8 cellular contexts compared by ENCODE assay signal in genomic region chr20:62182469-62183425, GRCh38. TPM values are rescaled to one million over a fixed set of nuclear protein-coding genes. Genes with fewer than 3 reads are reported as not detected.
DNase-seq lines count a peak whose midpoint lies in the region; ATAC-seq, FAIRE-seq and TF ChIP-seq lines count a peak whose summit lies in the region.

TSS of gene MTG2 (plus strand) at chr20:62183028. CDS start at chr20:62193421, 10,393 bp downstream.

- peak; percentile 100 for DNase-seq in GM12892 (ENCODE audit: insufficient read length)
- peak; percentile 44 for DNase-seq in NCI-H1436 treated with DMSO at 0.1 percent for 48 hours (lab: John Stamatoyannopoulos, UW)
- DNase-seq in T follicular helper cell (ENCODE audit: low read depth) = peak; percentile 92
- DNase-seq in adipocyte (ENCODE audit: low read depth) = peak; percentile 99
- DNase-seq in cardiac septum (ENCODE audit: low spot score) = peak; percentile 98
- DNase-seq in trophoblast cell = peak; percentile 98 to 99
- DNase-seq in tibial nerve (ENCODE audit: low spot score in 2 of 2) = peak; percentile 81 to 85

- TF ChIP-seq POLR2A in GM12892 (IDR thresholded peaks at IDR 0.05; ENCODE audit: low read depth, low read length) = peak; percentile 99
- peak; percentile 46 to 79 for TF ChIP-seq POLR2A in tibial nerve (IDR thresholded peaks at IDR 0.05)

- peak; percentile 96 for TF ChIP-seq EP300 in tibial nerve (IDR thresholded peaks at IDR 0.05)

- peak within 1 kb of the TSS; percentile 94 for H4K8ac ChIP-seq in trophoblast cell (ENCODE audit: low read depth, low read length)

- H2BK120ac ChIP-seq in trophoblast cell (ENCODE audit: insufficient read depth, low read length, poor library complexity) = peak within 1 kb of the TSS; percentile 53

- peak within 1 kb of the TSS; percentile 88 for H4K91ac ChIP-seq in trophoblast cell (ENCODE audit: low read depth, low read length)

- FAIRE-seq in GM12892 (lab: Jason Lieb, UNC) = peak; percentile 86

- no peak within 1 kb of the TSS for H3K23ac ChIP-seq in trophoblast cell (ENCODE audit: low read length)

- peak within 1 kb of the TSS; percentile 94 for H3K4me2 ChIP-seq in trophoblast cell (ENCODE audit: low read length)

- peak within 1 kb of the TSS; percentile 75 for H4K12ac ChIP-seq in trophoblast cell (ENCODE audit: low read depth, low read length)

- H3K36me3 ChIP-seq in adipocyte (ENCODE audit: control insufficient read depth, insufficient read depth, low read length, severe bottlenecking) = peaks cover 7% of the 10 kb centered on the region
- peaks cover 11 to 14% of the 10 kb centered on the region in 2 experiments for H3K36me3 ChIP-seq in trophoblast cell (ENCODE audit: control insufficient read depth in 1 of 2, insufficient read depth in 2 of 2, low read length in 2 of 2)
- H3K36me3 ChIP-seq in tibial nerve = peaks cover 0 to 17% (median 0%) of the 10 kb centered on the region in 3 donors

- no CpG with 5 or more reads among the region's 96 CpGs for WGBS in trophoblast cell (ENCODE audit: extremely low coverage, insufficient coverage, insufficient read length)
- WGBS in tibial nerve, 2 donors = 1% methylated on average over 39 to 41 of the region's 96 CpGs

- H3K9ac ChIP-seq in adipocyte (ENCODE audit: low read length) = peak within 1 kb of the TSS; percentile 99
- H3K9ac ChIP-seq in trophoblast cell (ENCODE audit: low read length) = peak within 1 kb of the TSS; percentile 98

- H3K18ac ChIP-seq in trophoblast cell (ENCODE audit: low read length) = peak within 1 kb of the TSS; percentile 80

- H3K27me3 ChIP-seq in adipocyte (replicated peaks; ENCODE audit: control insufficient read depth, insufficient read depth, low read length) = no peaks in the 10 kb centered on the region
- H3K27me3 ChIP-seq in trophoblast cell (ENCODE audit: insufficient read depth, low read length) = no peaks in the 10 kb centered on the region
- no peaks in the 10 kb centered on the region for H3K27me3 ChIP-seq in tibial nerve

- H3K79me2 ChIP-seq in trophoblast cell (ENCODE audit: control insufficient read depth, insufficient read depth, low read length, poor library complexity) = peaks cover 7% of the 10 kb centered on the region

- H3K9me3 ChIP-seq in adipocyte (ENCODE audit: control insufficient read depth, low read length) (no peaks in the 10 kb centered on the region), trophoblast cell (ENCODE audit: insufficient read depth, low read depth, low read length) (no peaks in the 10 kb centered on the region), tibial nerve (no peaks in the 10 kb centered on the region)

- intact Hi-C loops in cardiac septum (cut with DNase I) = loop anchor here (2.0 to 5.0 kb wide), 2 partner anchors 56 to 205 kb away; partner anchors contain the start of genes OSBPL2 and RPS21

- H3K4ac ChIP-seq in trophoblast cell (ENCODE audit: low read depth, low read length) = peak within 1 kb of the TSS; percentile 82

- H3K27ac ChIP-seq in trophoblast cell (ENCODE audit: low read depth, low read length) (peak within 1 kb of the TSS; percentile 45), tibial nerve (peak within 1 kb of the TSS; percentile 87 to 94 (median 90))

- peaks cover 6% of the 10 kb centered on the region for H3K79me1 ChIP-seq in trophoblast cell (ENCODE audit: low read length)

- H2AFZ ChIP-seq in trophoblast cell (ENCODE audit: insufficient read depth, low read length, poor library complexity) = peak within 1 kb of the TSS; percentile 77

- peak; percentile 92 for ATAC-seq in HG02852 (IDR thresholded peaks at IDR 0.05; ENCODE audit: unreplicated experiment)

- H3K14ac ChIP-seq in trophoblast cell (ENCODE audit: low read length) = peak within 1 kb of the TSS; percentile 85

- H3K4me3 ChIP-seq in adipocyte (ENCODE audit: low read length) (peak within 1 kb of the TSS; percentile 99), trophoblast cell (ENCODE audit: low read depth, low read length) (peak within 1 kb of the TSS; percentile 96), tibial nerve (peak within 1 kb of the TSS; percentile 76 to 98 (median 89))

- H2BK12ac ChIP-seq in trophoblast cell (ENCODE audit: low read length) = no peak within 1 kb of the TSS

- peak within 1 kb of the TSS; percentile 79 for H2AK5ac ChIP-seq in trophoblast cell (ENCODE audit: low read length)

- TF ChIP-seq CTCF in tibial nerve (IDR thresholded peaks at IDR 0.05) = peak in 1 of 5 experiments; percentile 38

- H2BK5ac ChIP-seq in trophoblast cell (ENCODE audit: low read depth, low read length, poor library complexity) = peak within 1 kb of the TSS; percentile 74

- H3K4me1 ChIP-seq in adipocyte (ENCODE audit: control insufficient read depth, insufficient read depth, low read length) = peaks cover 27% of the 10 kb centered on the region
- peaks cover 3 to 8% of the 10 kb centered on the region in 2 experiments for H3K4me1 ChIP-seq in trophoblast cell (ENCODE audit: control insufficient read depth in 1 of 2, insufficient read depth in 2 of 2, low read length in 2 of 2)
- peaks cover 0 to 44% (median 14%) of the 10 kb centered on the region in 4 donors for H3K4me1 ChIP-seq in tibial nerve

RNA-seq across cellular contexts. Expression of gene MTG2, which starts in this region (rescaled TPM):
- 18.0 TPM for polyA plus RNA-seq in GM12892 (2012; ENCODE audit: missing spikeins)
- total RNA-seq in cardiac septum (26.6 TPM), tibial nerve (10 to 100 TPM; 24.7 to 46.9 (median 41.6) TPM)
- polyA plus RNA-seq in trophoblast cell (2013) = 25.9 and 27.2 TPM in 2 replicates

Comparison
In these comparisons a context has a peak if more than half of its experiments do, and no peak if none do; other contexts are left out.
1. Peak in every context shown above with its lines: DNase-seq, ATAC-seq, H3K4me3 ChIP-seq and H3K27ac ChIP-seq.
2. DNase-seq: peak in every context shown above with its lines; median percentile 100 in GM12892; 99 in adipocyte; 98 in trophoblast cell; 98 in cardiac septum; 92 in T follicular helper cell; 83 in tibial nerve; 44 in NCI-H1436 treated with DMSO at 0.1 percent for 48 hours.